8 cellular contexts compared by ENCODE assay signal in the genomic region with DNA sequence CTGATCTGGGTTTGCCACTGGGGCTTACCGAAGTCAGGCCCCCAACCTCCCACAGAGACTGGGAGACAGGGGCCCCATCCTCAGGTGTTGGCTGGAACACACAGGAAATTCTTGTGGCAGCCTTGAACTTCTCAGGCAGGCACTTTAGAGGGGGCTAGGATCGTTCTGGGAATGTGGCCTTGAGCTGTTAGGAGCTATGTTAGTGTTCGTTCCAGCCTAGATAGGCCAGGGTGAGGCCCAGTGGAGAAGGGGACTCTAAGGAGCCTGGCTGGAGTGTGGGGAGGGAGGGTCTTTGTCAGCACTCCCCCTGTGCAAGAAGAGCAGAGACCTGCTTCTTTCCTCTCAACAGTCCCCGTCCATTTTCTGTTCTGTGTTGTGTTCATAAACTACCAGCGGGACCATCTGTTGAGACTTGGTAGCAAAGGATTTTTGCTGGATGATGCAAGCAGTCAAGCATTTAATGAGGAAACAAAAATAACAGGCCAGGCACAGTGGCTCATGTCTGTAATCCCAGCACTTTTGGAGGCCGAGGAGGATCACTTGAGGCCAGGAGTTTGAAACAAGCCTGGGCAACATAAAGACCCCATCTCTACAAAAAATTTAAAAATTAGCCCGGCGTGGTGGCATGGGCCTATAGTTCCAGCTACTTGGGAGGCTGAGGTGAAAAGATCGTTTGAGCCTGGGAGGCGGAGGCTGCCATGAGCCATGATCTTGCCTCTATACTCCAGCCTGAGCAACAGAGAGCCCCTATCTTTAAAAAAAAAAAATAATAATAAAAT. TPM values are rescaled to one million over a fixed set of nuclear protein-coding genes. Genes with fewer than 3 reads are reported as not detected.
DNase-seq lines count a peak whose midpoint lies in the region; ATAC-seq and TF ChIP-seq lines count a peak whose summit lies in the region.

No MANE protein-coding gene starts in this region.

- DNase-seq in activated CD8-positive, alpha-beta memory T cell treated with anti-CD3 and anti-CD28 coated beads, Interleukin-2, amount 10 ng/mL, durations not matched to agents 7 days and 5 days, result no peak
- DNase-seq in activated CD8-positive, alpha-beta memory T cell treated with anti-CD3 and anti-CD28 coated beads, Interleukin-2, amount 50 U/mL, for 48 hours, result no peak
- peak; percentile 54 for DNase-seq in OCI-LY7 (ENCODE audit: low spot score)
- peak; percentile 82 for DNase-seq in dedifferentiated amniotic fluid mesenchymal stem cell (ENCODE audit: extremely low spot score)
- DNase-seq in mesothelial cell of epicardium (ENCODE audit: low spot score in 2 of 2, unreplicated experiment in 2 of 2), result no peak
- DNase-seq in upper lobe of left lung, result peak in 1 of 2 donors; percentile 40

- H3K79me2 ChIP-seq in OCI-LY7 (ENCODE audit: insufficient read depth, low read depth, low read length), result peaks cover 35% of the 10 kb centered on the region

- no peaks in the 10 kb centered on the region for H3K27me3 Mint-ChIP-seq in activated CD8-positive, alpha-beta memory T cell treated with anti-CD3 and anti-CD28 coated beads, Interleukin-2, amount 10 ng/mL, durations not matched to agents 7 days and 5 days
- no peaks in the 10 kb centered on the region for H3K27me3 Mint-ChIP-seq in mesothelial cell of epicardium (ENCODE audit: low read depth)

- no peaks in the 10 kb centered on the region for H3K27me3 ChIP-seq in upper lobe of left lung

- H3K4me3 ChIP-seq in OCI-LY7 (ENCODE audit: low read depth, low read length, poor library complexity, severe bottlenecking), result peak overlapping the region; percentile 95
- peak overlapping the region in 3 of 4 donors; percentile 58 to 89 (median 77) for H3K4me3 ChIP-seq in upper lobe of left lung

- H3K27ac Mint-ChIP-seq in activated CD8-positive, alpha-beta memory T cell treated with anti-CD3 and anti-CD28 coated beads, Interleukin-2, amount 10 ng/mL, durations not matched to agents 7 days and 5 days, result peak overlapping the region; percentile 96
- H3K27ac Mint-ChIP-seq in mesothelial cell of epicardium, result peak overlapping the region; percentile 99

- no peak for TF ChIP-seq EP300 in upper lobe of left lung (IDR thresholded peaks at IDR 0.05)

- H3K9me3 ChIP-seq in OCI-LY7 (ENCODE audit: low read length) (no peaks in the 10 kb centered on the region), upper lobe of left lung (no peaks in the 10 kb centered on the region)

- BruUV-seq in OCI-LY7 (replicated peaks; lab: Mats Ljungman, UMichigan), result TSS peak; percentile 41

- peaks cover 4% of the 10 kb centered on the region for H3K36me3 Mint-ChIP-seq in activated CD8-positive, alpha-beta memory T cell treated with anti-CD3 and anti-CD28 coated beads, Interleukin-2, amount 10 ng/mL, durations not matched to agents 7 days and 5 days
- peaks cover 5% of the 10 kb centered on the region for H3K36me3 Mint-ChIP-seq in mesothelial cell of epicardium

- no peak for ATAC-seq in activated CD8-positive, alpha-beta memory T cell treated with anti-CD3 and anti-CD28 coated beads, Interleukin-2, amount 10 ng/mL, durations not matched to agents 7 days and 5 days
- ATAC-seq in upper lobe of left lung (ENCODE audit: low FRiP score in 2 of 2) (peak; percentile 54 to 73), HG02623 (IDR thresholded peaks at IDR 0.05; ENCODE audit: unreplicated experiment) (no peak), HG02678 (IDR thresholded peaks at IDR 0.05; ENCODE audit: unreplicated experiment) (no peak)

- peak overlapping the region; percentile 98 for H3K4me2 ChIP-seq in OCI-LY7 (ENCODE audit: low read length)

- POLR2A ChIA-PET in OCI-LY7 (lab: Charles Lee), result interaction anchor here (0.7 to 1.6 kb wide), 5 partner anchors 11 to 168 kb away, joined by 3 to 4 read pairs (median 3); no protein-coding TSS in a partner anchor

- peaks cover 30% of the 10 kb centered on the region for H3K4me1 Mint-ChIP-seq in activated CD8-positive, alpha-beta memory T cell treated with anti-CD3 and anti-CD28 coated beads, Interleukin-2, amount 10 ng/mL, durations not matched to agents 7 days and 5 days
- peaks cover 34% of the 10 kb centered on the region for H3K4me1 Mint-ChIP-seq in mesothelial cell of epicardium

- H4K20me1 ChIP-seq in OCI-LY7 (ENCODE audit: insufficient read depth, low read length), result no peaks in the 10 kb centered on the region

- no peaks in the 10 kb centered on the region for H3K9me3 Mint-ChIP-seq in activated CD8-positive, alpha-beta memory T cell treated with anti-CD3 and anti-CD28 coated beads, Interleukin-2, amount 10 ng/mL, durations not matched to agents 7 days and 5 days (ENCODE audit: low read depth)
- no peaks in the 10 kb centered on the region for H3K9me3 Mint-ChIP-seq in mesothelial cell of epicardium

- intact Hi-C loops in OCI-LY7 (cut with micrococcal nuclease; ENCODE audit: unreplicated experiment), result loop anchor here (2.0 kb wide), 1 partner anchor 56 kb away; no protein-coding TSS in a partner anchor

- H3K36me3 ChIP-seq in OCI-LY7 (ENCODE audit: insufficient read depth, low read length), result peaks cover 19% of the 10 kb centered on the region
- no peaks in the 10 kb centered on the region for H3K36me3 ChIP-seq in upper lobe of left lung

- TF ChIP-seq CTCF in OCI-LY7 (conservative IDR thresholded peaks at IDR 0.05; ENCODE audit: low read length) (no peak), mesothelial cell of epicardium (IDR thresholded peaks at IDR 0.05; ENCODE audit: unreplicated experiment) (no peak), upper lobe of left lung (IDR thresholded peaks at IDR 0.05) (no peak)

- peaks cover 32% of the 10 kb centered on the region for H3K4me1 ChIP-seq in OCI-LY7 (ENCODE audit: insufficient read depth, low read length, poor library complexity, severe bottlenecking)
- H3K4me1 ChIP-seq in upper lobe of left lung, result peaks cover 35 to 56% (median 48%) of the 10 kb centered on the region in 4 donors

- H3K4me3 Mint-ChIP-seq in activated CD8-positive, alpha-beta memory T cell treated with anti-CD3 and anti-CD28 coated beads, Interleukin-2, amount 10 ng/mL, durations not matched to agents 7 days and 5 days, result peak overlapping the region; percentile 96
- H3K4me3 Mint-ChIP-seq in mesothelial cell of epicardium, result peak overlapping the region; percentile 93

- no peaks in the 10 kb centered on the region for H3K9me2 ChIP-seq in OCI-LY7 (ENCODE audit: insufficient read depth, low read length)

- CTCF ChIA-PET in activated CD8-positive, alpha-beta memory T cell treated with anti-CD3 and anti-CD28 coated beads, Interleukin-2, amount 10 ng/mL, durations not matched to agents 7 days and 5 days (lab: Charles Lee), result interaction anchor here (0.7 to 2.3 kb wide), 5 partner anchors 13 to 212 kb away, joined by 3 to 11 read pairs (median 3); no protein-coding TSS in a partner anchor
- CTCF ChIA-PET in OCI-LY7 (lab: Charles Lee; ENCODE audit: unreplicated experiment), result interaction anchor here (1.1 kb wide), 1 partner anchor 54 kb away, joined by 3 read pairs; no protein-coding TSS in a partner anchor

- H2AFZ ChIP-seq in OCI-LY7 (ENCODE audit: low read length), result no peak overlapping the region; the same call in 1 of the 2 replicates

- no peak for TF ChIP-seq POLR2A in upper lobe of left lung (IDR thresholded peaks at IDR 0.05)

- 35 to 44% methylated on average over 10 of the region's 10 CpGs for WGBS in upper lobe of left lung, 2 donors

- H3K27ac ChIP-seq in OCI-LY7 (ENCODE audit: low read depth, low read length, poor library complexity, severe bottlenecking), result peak overlapping the region; percentile 66
- H3K27ac ChIP-seq in upper lobe of left lung, result peak overlapping the region; percentile 92 to 98 (median 96)

RNA-seq across cellular contexts. Expression of gene TXNRD2, which starts 1.5 kb away (rescaled TPM):
- 10 to 100 TPM; 20.5 to 23.1 TPM for total RNA-seq in activated CD8-positive, alpha-beta memory T cell treated with anti-CD3 and anti-CD28 coated beads, Interleukin-2, amount 10 ng/mL, durations not matched to agents 7 days and 5 days
- 24.1 and 28.9 TPM in 2 replicates for total RNA-seq in OCI-LY7 (2014; rRNA removed; shearing (Covaris generic))
- total RNA-seq in OCI-LY7 (2022), result 23.5 and 24.7 TPM in 2 replicates
- total RNA-seq in mesothelial cell of epicardium, result 21.0 to 23.2 TPM (median 22.9 TPM) in 3 replicates
- total RNA-seq in upper lobe of left lung, result 10 to 100 TPM; 29.6 to 78.6 (median 49.3) TPM

RNA-seq across cellular contexts. Expression of gene COMT, which starts 1.5 kb away (rescaled TPM):
- 10 to 100 TPM; 92.6 to 95.3 TPM for total RNA-seq in activated CD8-positive, alpha-beta memory T cell treated with anti-CD3 and anti-CD28 coated beads, Interleukin-2, amount 10 ng/mL, durations not matched to agents 7 days and 5 days
- total RNA-seq in OCI-LY7 (2014; rRNA removed; shearing (Covaris generic)), result 102 and 112 TPM in 2 replicates
- 89.5 and 90.8 TPM in 2 replicates for total RNA-seq in OCI-LY7 (2022)
- 87.8 to 93.5 TPM (median 93.5 TPM) in 3 replicates for total RNA-seq in mesothelial cell of epicardium
- total RNA-seq in upper lobe of left lung, result 100 to 1,000 TPM; 136 to 475 (median 272) TPM

Comparison
In these comparisons a context has a peak if more than half of its experiments do, and no peak if none do; other contexts are left out.
1. ATAC-seq: peak in upper lobe of left lung (2 of 2); none in activated CD8-positive, alpha-beta memory T cell treated with anti-CD3 and anti-CD28 coated beads, Interleukin-2, amount 10 ng/mL, durations not matched to agents 7 days and 5 days (single experiment), HG02623 (single experiment) and HG02678 (single experiment).
2. DNase-seq: peak in OCI-LY7 (single experiment) and dedifferentiated amniotic fluid mesenchymal stem cell (single experiment); none in activated CD8-positive, alpha-beta memory T cell treated with anti-CD3 and anti-CD28 coated beads, Interleukin-2, amount 10 ng/mL, durations not matched to agents 7 days and 5 days (single experiment), activated CD8-positive, alpha-beta memory T cell treated with anti-CD3 and anti-CD28 coated beads, Interleukin-2, amount 50 U/mL, for 48 hours (single experiment) and mesothelial cell of epicardium (0 of 2).